ENCODE assay signal across 8 cellular contexts in genomic region chr15:68818088-68818670, GRCh38. TPM values are rescaled to one million over a fixed set of nuclear protein-coding genes. Genes with fewer than 3 reads are reported as not detected.
DNase-seq lines count a peak whose midpoint lies in the region; ATAC-seq, FAIRE-seq and TF ChIP-seq lines count a peak whose summit lies in the region.

No MANE protein-coding gene starts in this region.

- H3K9me3 Mint-ChIP-seq in WTC11: no peaks in the 10 kb centered on the region

- peak overlapping the region; percentile 59 for H3K4me3 Mint-ChIP-seq in WTC11

- H4K20me1 ChIP-seq in keratinocyte (ENCODE audit: control insufficient read depth, extremely low read depth, insufficient read depth, low read length): no peaks in the 10 kb centered on the region

- H3K27me3 ChIP-seq in keratinocyte (ENCODE audit: control insufficient read depth, extremely low read depth, insufficient read depth, low read length): no peaks in the 10 kb centered on the region

- peak overlapping the region; percentile 98 for H3K27ac ChIP-seq in caudate nucleus (ENCODE audit: low read depth, low read length)
- peak overlapping the region; percentile 92 for H3K27ac ChIP-seq in keratinocyte (ENCODE audit: control insufficient read depth, insufficient read depth, low read length)

- H3K79me2 ChIP-seq in keratinocyte (ENCODE audit: control insufficient read depth, insufficient read depth, low read length): peaks cover 65% of the 10 kb centered on the region

- no peak for FAIRE-seq in keratinocyte (lab: Jason Lieb, UNC)

- no peaks in the 10 kb centered on the region for H3K9me3 ChIP-seq in keratinocyte (ENCODE audit: control insufficient read depth, low read depth, low read length)

- H3K9me1 ChIP-seq in keratinocyte (ENCODE audit: control insufficient read depth, extremely low read depth, insufficient read depth, low read length): peaks cover 4% of the 10 kb centered on the region

- H3K36me3 Mint-ChIP-seq in WTC11: peaks cover 6% of the 10 kb centered on the region

- H3K27me3 Mint-ChIP-seq in WTC11 (ENCODE audit: low read depth): peaks cover 18% of the 10 kb centered on the region

- POLR2A ChIA-PET in WTC11 (lab: Charles Lee): interaction anchor here (0.6 to 4.6 kb wide), 3 partner anchors 11 to 133 kb away, joined by 3 to 41 read pairs (median 3); no protein-coding TSS in a partner anchor

- no peak for TF ChIP-seq CTCF in WTC11 (IDR thresholded peaks at IDR 0.05)
- TF ChIP-seq CTCF in keratinocyte (optimal IDR thresholded peaks at IDR 0.05 in 1 of 3, IDR thresholded peaks at IDR 0.05 in 1 of 3, conservative IDR thresholded peaks at IDR 0.05 in 1 of 3; ENCODE audit: extremely low read depth in 1 of 3, insufficient read depth in 2 of 3, low read length in 3 of 3): no peak

- CTCF ChIA-PET in WTC11 (lab: Charles Lee): interaction anchor here (2.0 to 3.3 kb wide), 3 partner anchors 11 to 107 kb away, joined by 5 to 19 read pairs (median 13); no protein-coding TSS in a partner anchor

- H3K27ac Mint-ChIP-seq in WTC11: no peak overlapping the region

- peak; percentile 8; the same call in 1 of the 2 replicates for ATAC-seq in WTC11
- ATAC-seq in HG03039 (IDR thresholded peaks at IDR 0.05; ENCODE audit: unreplicated experiment): no peak

- H3K4me2 ChIP-seq in keratinocyte (ENCODE audit: control insufficient read depth, extremely low read depth, insufficient read depth, low read depth, low read length): peak overlapping the region; percentile 97

- H3K4me3 ChIP-seq in keratinocyte (ENCODE audit: control insufficient read depth in 2 of 3, extremely low read depth in 1 of 3, insufficient read depth in 2 of 3, low read depth in 1 of 3, low read length in 3 of 3): peak overlapping the region; percentile 84 to 91 (median 86)

- dilution Hi-C loops in keratinocyte (cut with MboI; ENCODE audit: extremely low pct_ligation_motif_present, low sequenced_read_pairs): no loop called here

- DNase-seq in NCI-H82 (lab: John Stamatoyannopoulos, UW) (peak; percentile 87), NCI-H82 treated with DMSO at 0.1 percent for 48 hours (lab: John Stamatoyannopoulos, UW; ENCODE audit: unreplicated experiment) (no peak), NCI-H1694 treated with DMSO at 0.1 percent for 48 hours (lab: John Stamatoyannopoulos, UW) (peak; percentile 61), WTC11 (ENCODE audit: low spot score) (peak; percentile 64), caudate nucleus (lab: John Stamatoyannopoulos, UW) (peak in 41 of 61 donors; percentile 17 to 83 (median 64)), keratinocyte (ENCODE audit: low read depth, low spot score) (no peak)
- DNase-seq in stimulated activated CD4-positive, alpha-beta T cell treated with anti-CD3 and anti-CD28 coated beads, Interleukin-15, amount 100 ng/mL, for 1 hour (ENCODE audit: low read depth in 1 of 2, low spot score in 1 of 2): peak; percentile 44 to 60

- H3K4me1 Mint-ChIP-seq in WTC11: peaks cover 52% of the 10 kb centered on the region

- H3K4me1 ChIP-seq in keratinocyte (ENCODE audit: control insufficient read depth, extremely low read depth, insufficient read depth, low read length): peaks cover 28% of the 10 kb centered on the region

- H2AFZ ChIP-seq in keratinocyte (ENCODE audit: control insufficient read depth, low read length): peak overlapping the region; percentile 22

- peaks cover 1 to 6% of the 10 kb centered on the region in 2 experiments for H3K36me3 ChIP-seq in keratinocyte (ENCODE audit: control insufficient read depth in 2 of 2, extremely low read depth in 1 of 2, insufficient read depth in 2 of 2, low read length in 2 of 2)

- H3K9ac ChIP-seq in keratinocyte (ENCODE audit: control insufficient read depth, extremely low read depth, insufficient read depth, low read length): peak overlapping the region; percentile 96

TF ChIP-seq in WTC11, 78 proteins besides CTCF, POLR2A, EP300 and RAD21 (continues in another document):
- TF ChIP-seq ZNF232 (CRISPR knock-in tag; IDR thresholded peaks at IDR 0.05) (no peak), ATF2 (CRISPR knock-in tag; IDR thresholded peaks at IDR 0.05; ENCODE audit: borderline replicate concordance, low read depth) (no peak), MAX (CRISPR knock-in tag; IDR thresholded peaks at IDR 0.05) (peak; percentile 11; the same call in 1 of the 2 replicates), NFE2L1 (CRISPR knock-in tag; IDR thresholded peaks at IDR 0.05) (no peak), ZNF396 (CRISPR knock-in tag; IDR thresholded peaks at IDR 0.05; ENCODE audit: borderline replicate concordance) (no peak), PREB (CRISPR knock-in tag; IDR thresholded peaks at IDR 0.05; ENCODE audit: borderline replicate concordance) (no peak), GTF2I (CRISPR knock-in tag; conservative IDR thresholded peaks at IDR 0.05) (no peak), PRDM15 (CRISPR knock-in tag; IDR thresholded peaks at IDR 0.05) (no peak), PRRX2 (CRISPR knock-in tag; IDR thresholded peaks at IDR 0.05) (no peak), FOXP4 (CRISPR knock-in tag; IDR thresholded peaks at IDR 0.05) (no peak)

RNA-seq across cellular contexts. Expression of gene ANP32A, which starts 2.5 kb away (rescaled TPM):
- total RNA-seq in WTC11 (2021): 232 to 253 TPM (median 242 TPM) in 3 replicates
- 41.5 to 93.6 TPM (median 57.6 TPM) in 3 replicates for polyA plus RNA-seq in keratinocyte
- polyA plus RNA-seq in keratinocyte (2011; ENCODE audit: low read depth): 154 TPM
- polyA plus RNA-seq in keratinocyte (2011; cell fraction: cytosol; rRNA removed): 61.9 and 93.0 TPM in 2 replicates
- 56.7 and 65.0 TPM in 2 replicates for polyA plus RNA-seq in keratinocyte (2011; cell fraction: nucleus; rRNA removed)
- polyA plus RNA-seq in keratinocyte (2012; ENCODE audit: low replicate concordance): 78.3 and 134 TPM in 2 replicates
- polyA minus RNA-seq in keratinocyte: 11.5 to 53.4 TPM (median 19.9 TPM) in 3 replicates
- polyA minus RNA-seq in keratinocyte (2011; cell fraction: cytosol; rRNA and poly(A)+ RNA removed): 28.2 TPM
- 21.3 and 27.3 TPM in 2 replicates for polyA minus RNA-seq in keratinocyte (2011; cell fraction: nucleus; rRNA and poly(A)+ RNA removed)

Comparison
In these comparisons a context has a peak if more than half of its experiments do, and no peak if none do; other contexts are left out.
1. DNase-seq: peak in NCI-H82 (single experiment), NCI-H1694 treated with DMSO at 0.1 percent for 48 hours (single experiment), WTC11 (single experiment), caudate nucleus (41 of 61) and stimulated activated CD4-positive, alpha-beta T cell treated with anti-CD3 and anti-CD28 coated beads, Interleukin-15, amount 100 ng/mL, for 1 hour (2 of 2); none in NCI-H82 treated with DMSO at 0.1 percent for 48 hours (single experiment) and keratinocyte (single experiment).